Comparison of ENCODE assay signal across 17 cellular contexts in the genomic region with DNA sequence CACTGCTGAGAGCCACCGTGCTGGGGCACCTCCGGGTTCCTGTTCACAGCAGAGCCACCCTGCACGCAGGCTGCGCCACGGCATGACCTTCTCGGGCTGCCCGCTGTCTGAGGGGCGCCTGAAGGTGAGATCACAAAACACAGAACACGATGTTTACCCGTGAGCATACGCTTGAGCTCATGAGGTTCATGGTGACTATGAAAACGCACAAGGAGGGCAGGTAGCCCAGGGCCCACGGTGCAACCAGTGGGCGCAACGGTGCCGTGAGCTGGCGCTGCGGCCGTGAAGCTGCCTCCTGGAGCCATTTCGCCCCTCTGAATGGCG.
"Had no signal": no experiment of that assay in that cellular context is flagged by ENCODE, and none has a peak within 500 bp of the region (broad histone marks: within the 10 kb centered on the region; RNA-seq: fewer than 3 reads in every experiment).

No MANE protein-coding gene starts in this region.

- ATAC-seq: naive thymus-derived CD4-positive, alpha-beta T cell; stimulated activated effector memory CD8-positive, alpha-beta T cell treated with anti-CD3 and anti-CD28 coated beads, Interleukin-12 subunit alpha, Interleukin-12 subunit beta, amount 100 ng/mL, for 72 hours; stimulated activated naive CD8-positive, alpha-beta T cell treated with anti-CD3 and anti-CD28 coated beads, Interleukin-15, Interleukin-2, amounts not matched to agents 100 U/mL and 50 U/mL, for 24 hours had no signal

- H3K27ac ChIP-seq: dorsolateral prefrontal cortex, neutrophil, tibial artery had no signal

- H3K27me3 ChIP-seq: dorsolateral prefrontal cortex, neutrophil, right atrium auricular region, tibial artery had no signal

- H3K4me3 ChIP-seq: dorsolateral prefrontal cortex, right atrium auricular region, smooth muscle cell, tibial artery had no signal

- DNase-seq: cortex of kidney; effector CD8-positive, alpha-beta T cell; foreskin melanocyte; hippocampal formation; kidney glomerular epithelial cell; mammary epithelial cell; naive thymus-derived CD4-positive, alpha-beta T cell; nephron progenitor cell; stimulated activated CD4-positive, alpha-beta T cell treated with anti-CD3 and anti-CD28 coated beads, Interleukin-4, amount 100 ng/mL, for 1 hour; stimulated activated CD8-positive, alpha-beta memory T cell treated with anti-CD3 and anti-CD28 coated beads, Interleukin-4, amount 100 ng/mL, for 48 hours; stimulated activated naive CD8-positive, alpha-beta T cell treated with anti-CD3 and anti-CD28 coated beads, Interleukin-15, Interleukin-2, amounts not matched to agents 100 U/mL and 50 U/mL, for 24 hours had no signal

- H3K9me3 ChIP-seq: neutrophil, right atrium auricular region, tibial artery had no signal

- H3K4me2 ChIP-seq: smooth muscle cell had no signal

- H3K36me3 ChIP-seq: neutrophil, right atrium auricular region had no signal
